Comparison of ENCODE assay signal across 7 cellular contexts in genomic region chr3:101065962-101066361, GRCh38.
A peak's percentile ranks its signal among the peaks of the same experiment; 100 is the strongest.
DNase-seq lines count a peak whose midpoint lies in the region; ATAC-seq, FAIRE-seq and TF ChIP-seq lines count a peak whose summit lies in the region.

No MANE protein-coding gene starts in this region.

- no TSS peak for BruUV-seq in K562 (replicated peaks; lab: Mats Ljungman, UMichigan)

- no peaks in the 10 kb centered on the region for H3K27me3 ChIP-seq in K562 (ENCODE audit: control insufficient read depth in 2 of 2, insufficient read depth in 2 of 2, low read length in 2 of 2)
- no peaks in the 10 kb centered on the region for H3K27me3 ChIP-seq in right atrium auricular region
- no peaks in the 10 kb centered on the region for H3K27me3 ChIP-seq in tibial artery

- H3K27ac Mint-ChIP-seq in mesothelial cell of epicardium, result no peak overlapping the region

- no peak for ATAC-seq in K562
- ATAC-seq in GM21786 (IDR thresholded peaks at IDR 0.05; ENCODE audit: unreplicated experiment), result no peak

- peak; percentile 50 for DNase-seq in HPDE6-E6E7 (ENCODE audit: extremely low spot score)
- no peak for DNase-seq in K562 (ENCODE audit: extremely low read depth in 1 of 4, low spot score in 3 of 4)
- DNase-seq in right atrium auricular region (ENCODE audit: low spot score), result no peak
- no peak for DNase-seq in tibial artery
- no peak for DNase-seq in stimulated activated CD4-positive, alpha-beta T cell treated with anti-CD3 and anti-CD28 coated beads, Interleukin-12 subunit alpha, Interleukin-12 subunit beta, amount 100 ng/mL, for 4 hours
- DNase-seq in mesothelial cell of epicardium (ENCODE audit: low spot score in 2 of 2, unreplicated experiment in 2 of 2), result no peak

- no peaks in the 10 kb centered on the region for H3K9me1 ChIP-seq in K562 (ENCODE audit: control insufficient read depth, insufficient read depth, low read length)

- TF ChIP-seq EP300 in K562 (IDR thresholded peaks at IDR 0.05; ENCODE audit: low read length), result no peak

- no peaks in the 10 kb centered on the region for H3K36me3 ChIP-seq in K562 (ENCODE audit: control insufficient read depth, insufficient read depth, low read length)
- H3K36me3 ChIP-seq in right atrium auricular region, result no peaks in the 10 kb centered on the region
- H3K36me3 ChIP-seq in tibial artery, result no peaks in the 10 kb centered on the region

- no peak for TF ChIP-seq RAD21 in K562 (CRISPR knock-in tag; conservative IDR thresholded peaks at IDR 0.05 in 1 of 2, IDR thresholded peaks at IDR 0.05 in 1 of 2)

- no peaks in the 10 kb centered on the region for H4K20me1 ChIP-seq in K562 (replicated peaks; ENCODE audit: control insufficient read depth, insufficient read depth, low read length)

- H3K4me1 Mint-ChIP-seq in mesothelial cell of epicardium, result peaks cover 3% of the 10 kb centered on the region

- intact Hi-C loops in K562 (cut with micrococcal nuclease) (no loop called here), tibial artery (cut with DNase I; ENCODE audit: low total_unique reads) (no loop called here)

- H3K4me3 Mint-ChIP-seq in mesothelial cell of epicardium, result no peak overlapping the region

- H3K4me1 ChIP-seq in K562 (replicated peaks in 1 of 2; ENCODE audit: control insufficient read depth in 2 of 2, insufficient read depth in 2 of 2, low read length in 2 of 2) (no peaks in the 10 kb centered on the region), right atrium auricular region (peaks cover 0 to 15% of the 10 kb centered on the region in 2 donors), tibial artery (peaks cover 0 to 47% (median 20%) of the 10 kb centered on the region in 4 donors)

- 19% methylated on average over 3 of the region's 3 CpGs for WGBS in K562 (ENCODE audit: insufficient coverage, low coverage, missing lambda C conversion rate)

- no peak for TF ChIP-seq POLR2A in K562 (conservative IDR thresholded peaks at IDR 0.05)

- CTCF ChIA-PET in K562 (lab: Yijun Ruan, JAX; ENCODE audit: low intra/inter-chr PET ratio), result no interaction called here

- H3K9ac ChIP-seq in K562 (ENCODE audit: insufficient read depth in 1 of 2, low read depth in 2 of 2, low read length in 2 of 2), result no peak overlapping the region

- H3K27me3 Mint-ChIP-seq in mesothelial cell of epicardium (ENCODE audit: low read depth), result no peaks in the 10 kb centered on the region

- FAIRE-seq in K562 (lab: Jason Lieb, UNC), result no peak

- no peaks in the 10 kb centered on the region for H3K36me3 Mint-ChIP-seq in mesothelial cell of epicardium

- H3K79me2 ChIP-seq in K562 (ENCODE audit: control insufficient read depth, insufficient read depth, low read length), result no peaks in the 10 kb centered on the region

- no peak overlapping the region for H2AFZ ChIP-seq in K562 (ENCODE audit: low read depth, low read length)

- in situ Hi-C loops in K562 (cut with MboI), result no loop called here

- peaks cover 6% of the 10 kb centered on the region for H3K9me3 Mint-ChIP-seq in mesothelial cell of epicardium

- H3K4me3 ChIP-seq in K562 (no peak overlapping the region), right atrium auricular region (no peak overlapping the region), tibial artery (no peak overlapping the region)

- POLR2A ChIA-PET in K562 (lab: Yijun Ruan, JAX), result no interaction called here

- H3K9me3 ChIP-seq in K562 (replicated peaks; ENCODE audit: control insufficient read depth, insufficient read depth, low read depth, low read length) (no peaks in the 10 kb centered on the region), right atrium auricular region (peaks cover 0 to under 1% of the 10 kb centered on the region in 2 donors), tibial artery (no peaks in the 10 kb centered on the region)

- H3K27ac ChIP-seq in K562 (ENCODE audit: extremely low read depth, low read depth, low read length), result no peak overlapping the region
- peak overlapping the region; percentile 31 to 70 for H3K27ac ChIP-seq in right atrium auricular region
- H3K27ac ChIP-seq in tibial artery, result peak overlapping the region; percentile 34 to 63

- no peak for TF ChIP-seq CTCF in K562 (IDR thresholded peaks at IDR 0.05 in 2 of 3, conservative IDR thresholded peaks at IDR 0.05 in 1 of 3; ENCODE audit: insufficient read depth in 2 of 3, low read depth in 1 of 3, low read length in 3 of 3)
- no peak for TF ChIP-seq CTCF in right atrium auricular region (IDR thresholded peaks at IDR 0.05)
- no peak for TF ChIP-seq CTCF in tibial artery (IDR thresholded peaks at IDR 0.05)
- TF ChIP-seq CTCF in mesothelial cell of epicardium (IDR thresholded peaks at IDR 0.05; ENCODE audit: unreplicated experiment), result no peak

- no peak overlapping the region for H3K4me2 ChIP-seq in K562 (ENCODE audit: insufficient read depth, low read length)

TF ChIP-seq in K562, 482 proteins besides CTCF, POLR2A, EP300 and RAD21:
- no peak for TF ChIP-seq ZBTB7A (IDR thresholded peaks at IDR 0.05; ENCODE audit: borderline replicate concordance, control insufficient read depth, low read depth, low read length)
- TF ChIP-seq CBFA2T3 (IDR thresholded peaks at IDR 0.05), result 0 out of 2 replicates have a peak, but pooled peaks have one; percentile 11
- no peak for TF ChIP-seq MYBL2 (IDR thresholded peaks at IDR 0.05; ENCODE audit: low read depth)
- TF ChIP-seq MYBL2 (CRISPR knock-in tag; IDR thresholded peaks at IDR 0.05; ENCODE audit: borderline replicate concordance), result no peak
- no peak for TF ChIP-seq SMARCB1 (IDR thresholded peaks at IDR 0.05; ENCODE audit: insufficient read length, low read depth)
- TF ChIP-seq POLR2G (IDR thresholded peaks at IDR 0.05; ENCODE audit: low read depth, low read length), result no peak
- no peak for TF ChIP-seq PHF20 (IDR thresholded peaks at IDR 0.05; ENCODE audit: partially characterized antibody)
- TF ChIP-seq ZNF766 (CRISPR knock-in tag; conservative IDR thresholded peaks at IDR 0.05), result no peak
- TF ChIP-seq CBX2 (IDR thresholded peaks at IDR 0.05; ENCODE audit: insufficient read depth, low read length, poor library complexity, severe bottlenecking), result no peak
- no peak for TF ChIP-seq SRSF1 (IDR thresholded peaks at IDR 0.05; ENCODE audit: low read depth, low read length)
- TF ChIP-seq MTA1 (IDR thresholded peaks at IDR 0.05; ENCODE audit: borderline replicate concordance), result no peak
- TF ChIP-seq JUN (IDR thresholded peaks at IDR 0.05; ENCODE audit: borderline replicate concordance, low read depth, low read length), result no peak
- no peak for TF ChIP-seq JUN (CRISPR knock-in tag; IDR thresholded peaks at IDR 0.05; ENCODE audit: borderline replicate concordance)
- 0 out of 2 replicates have a peak, but pooled peaks have one; percentile 40 for TF ChIP-seq FOSL1 (tag; conservative IDR thresholded peaks at IDR 0.05)
- peak; percentile 33 for TF ChIP-seq NFE2 (IDR thresholded peaks at IDR 0.05; ENCODE audit: low read depth)
- TF ChIP-seq ZNF778 (CRISPR knock-in tag; IDR thresholded peaks at IDR 0.05), result no peak
- no peak for TF ChIP-seq THAP7 (CRISPR knock-in tag; IDR thresholded peaks at IDR 0.05)
